In the genomic region with DNA sequence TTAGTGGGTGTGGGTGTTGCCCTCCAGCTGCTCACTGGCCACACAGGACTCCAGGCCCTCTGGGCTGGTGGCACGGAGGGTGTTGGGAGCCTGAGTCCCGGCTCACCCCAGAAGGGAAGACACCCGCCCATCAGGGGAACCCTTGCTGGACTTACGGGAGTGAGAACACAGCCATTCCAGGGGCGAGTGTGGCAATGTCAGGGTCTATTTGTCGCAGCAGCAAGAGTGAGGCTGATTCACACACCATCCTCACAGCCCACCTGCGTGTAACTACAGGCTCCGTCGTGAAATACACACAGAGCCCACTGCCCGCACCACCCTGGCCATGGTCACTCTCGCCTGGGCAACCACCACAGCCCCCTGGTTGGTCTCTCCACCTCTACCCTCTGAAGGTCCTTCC, we compare ENCODE assay signal across 1 cellular context.
TF ChIP-seq lines count a peak whose summit lies in the region.

No MANE protein-coding gene starts in this region.

TF ChIP-seq in GM23338, 12 proteins besides CTCF, POLR2A, EP300 and RAD21:
- TF ChIP-seq POLR2AphosphoS5 (IDR thresholded peaks at IDR 0.05; ENCODE audit: low read depth) (0 out of 2 replicates have a peak, but pooled peaks have one; percentile 27), ZNF331 (CRISPR knock-in tag; IDR thresholded peaks at IDR 0.05; ENCODE audit: low read depth) (no peak)
